Comparison of ENCODE assay signal across 1 cellular context in genomic region chr1:207362962-207363858, GRCh38.
TF ChIP-seq lines count a peak whose summit lies in the region.

No MANE protein-coding gene starts in this region.

TF ChIP-seq in K562, 482 proteins besides CTCF, POLR2A, EP300 and RAD21 (continued from another document and continues in another):
- TF ChIP-seq, protein P1, sequence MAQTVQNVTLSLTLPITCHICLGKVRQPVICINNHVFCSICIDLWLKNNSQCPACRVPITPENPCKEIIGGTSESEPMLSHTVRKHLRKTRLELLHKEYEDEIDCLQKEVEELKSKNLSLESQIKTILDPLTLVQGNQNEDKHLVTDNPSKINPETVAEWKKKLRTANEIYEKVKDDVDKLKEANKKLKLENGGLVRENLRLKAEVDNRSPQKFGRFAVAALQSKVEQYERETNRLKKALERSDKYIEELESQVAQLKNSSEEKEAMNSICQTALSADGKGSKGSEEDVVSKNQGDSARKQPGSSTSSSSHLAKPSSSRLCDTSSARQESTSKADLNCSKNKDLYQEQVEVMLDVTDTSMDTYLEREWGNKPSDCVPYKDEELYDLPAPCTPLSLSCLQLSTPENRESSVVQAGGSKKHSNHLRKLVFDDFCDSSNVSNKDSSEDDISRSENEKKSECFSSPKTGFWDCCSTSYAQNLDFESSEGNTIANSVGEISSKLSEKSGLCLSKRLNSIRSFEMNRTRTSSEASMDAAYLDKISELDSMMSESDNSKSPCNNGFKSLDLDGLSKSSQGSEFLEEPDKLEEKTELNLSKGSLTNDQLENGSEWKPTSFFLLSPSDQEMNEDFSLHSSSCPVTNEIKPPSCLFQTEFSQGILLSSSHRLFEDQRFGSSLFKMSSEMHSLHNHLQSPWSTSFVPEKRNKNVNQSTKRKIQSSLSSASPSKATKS (CRISPR knock-in tag; IDR thresholded peaks at IDR 0.05) = 0 out of 2 replicates have a peak, but pooled peaks have one; percentile 8
- TF ChIP-seq MAFK (IDR thresholded peaks at IDR 0.05; ENCODE audit: low read length) (no peak), PBX2 (CRISPR knock-in tag; IDR thresholded peaks at IDR 0.05; ENCODE audit: low read depth) (no peak), PBX2 (tag; conservative IDR thresholded peaks at IDR 0.05; ENCODE audit: low read depth) (0 out of 2 replicates have a peak, but pooled peaks have one; percentile 21), BRD4 (IDR thresholded peaks at IDR 0.05) (no peak), HCFC1 (IDR thresholded peaks at IDR 0.05; ENCODE audit: low read depth, low read length) (no peak), RNF2 (IDR thresholded peaks at IDR 0.05) (peak; percentile 47; the same call in 1 of the 2 replicates), ZBTB11 (CRISPR knock-in tag; IDR thresholded peaks at IDR 0.05) (no peak), ZFP1 (CRISPR knock-in tag; IDR thresholded peaks at IDR 0.05) (no peak), NCOR1 (IDR thresholded peaks at IDR 0.05) (0 out of 2 replicates have a peak, but pooled peaks have one; percentile 13), BHLHE40 (IDR thresholded peaks at IDR 0.05; ENCODE audit: low read length) (peak; percentile 91), DIDO1 (tag; IDR thresholded peaks at IDR 0.05; ENCODE audit: low read depth) (0 out of 2 replicates have a peak, but pooled peaks have one; percentile 50), HMG20A (CRISPR knock-in tag; conservative IDR thresholded peaks at IDR 0.05) (no peak), SNRNP70 (optimal IDR thresholded peaks at IDR 0.05; ENCODE audit: low read depth, low read length) (no peak), SOX6 (IDR thresholded peaks at IDR 0.05) (peak; percentile 76), CBFA2T2 (conservative IDR thresholded peaks at IDR 0.05) (no peak; the same call in none of the 2 replicates), HDAC8 (tag; IDR thresholded peaks at IDR 0.05) (no peak), SMARCA4 (IDR thresholded peaks at IDR 0.05) (peak; percentile 81), ATF4 (CRISPR knock-in tag; IDR thresholded peaks at IDR 0.05) (peak; percentile 9; the same call in 1 of the 2 replicates), ZNF512 (tag; IDR thresholded peaks at IDR 0.05) (no peak), FOSL1 (tag; conservative IDR thresholded peaks at IDR 0.05) (peak; percentile 97), CTBP1 (IDR thresholded peaks at IDR 0.05; ENCODE audit: borderline replicate concordance) (peak; percentile 73), ZBTB26 (CRISPR knock-in tag; IDR thresholded peaks at IDR 0.05) (0 out of 2 replicates have a peak, but pooled peaks have one; percentile 37), CXXC5 (CRISPR knock-in tag; IDR thresholded peaks at IDR 0.05) (peak; percentile 21; the same call in 1 of the 2 replicates), HEY1 (CRISPR knock-in tag; IDR thresholded peaks at IDR 0.05; ENCODE audit: borderline replicate concordance) (0 out of 2 replicates have a peak, but pooled peaks have one; percentile 10), E2F4 (CRISPR knock-in tag; IDR thresholded peaks at IDR 0.05; ENCODE audit: low read depth) (no peak), ZKSCAN8 (CRISPR knock-in tag; IDR thresholded peaks at IDR 0.05) (peak; percentile 63; the same call in 1 of the 2 replicates)
- TF ChIP-seq, protein P2, sequence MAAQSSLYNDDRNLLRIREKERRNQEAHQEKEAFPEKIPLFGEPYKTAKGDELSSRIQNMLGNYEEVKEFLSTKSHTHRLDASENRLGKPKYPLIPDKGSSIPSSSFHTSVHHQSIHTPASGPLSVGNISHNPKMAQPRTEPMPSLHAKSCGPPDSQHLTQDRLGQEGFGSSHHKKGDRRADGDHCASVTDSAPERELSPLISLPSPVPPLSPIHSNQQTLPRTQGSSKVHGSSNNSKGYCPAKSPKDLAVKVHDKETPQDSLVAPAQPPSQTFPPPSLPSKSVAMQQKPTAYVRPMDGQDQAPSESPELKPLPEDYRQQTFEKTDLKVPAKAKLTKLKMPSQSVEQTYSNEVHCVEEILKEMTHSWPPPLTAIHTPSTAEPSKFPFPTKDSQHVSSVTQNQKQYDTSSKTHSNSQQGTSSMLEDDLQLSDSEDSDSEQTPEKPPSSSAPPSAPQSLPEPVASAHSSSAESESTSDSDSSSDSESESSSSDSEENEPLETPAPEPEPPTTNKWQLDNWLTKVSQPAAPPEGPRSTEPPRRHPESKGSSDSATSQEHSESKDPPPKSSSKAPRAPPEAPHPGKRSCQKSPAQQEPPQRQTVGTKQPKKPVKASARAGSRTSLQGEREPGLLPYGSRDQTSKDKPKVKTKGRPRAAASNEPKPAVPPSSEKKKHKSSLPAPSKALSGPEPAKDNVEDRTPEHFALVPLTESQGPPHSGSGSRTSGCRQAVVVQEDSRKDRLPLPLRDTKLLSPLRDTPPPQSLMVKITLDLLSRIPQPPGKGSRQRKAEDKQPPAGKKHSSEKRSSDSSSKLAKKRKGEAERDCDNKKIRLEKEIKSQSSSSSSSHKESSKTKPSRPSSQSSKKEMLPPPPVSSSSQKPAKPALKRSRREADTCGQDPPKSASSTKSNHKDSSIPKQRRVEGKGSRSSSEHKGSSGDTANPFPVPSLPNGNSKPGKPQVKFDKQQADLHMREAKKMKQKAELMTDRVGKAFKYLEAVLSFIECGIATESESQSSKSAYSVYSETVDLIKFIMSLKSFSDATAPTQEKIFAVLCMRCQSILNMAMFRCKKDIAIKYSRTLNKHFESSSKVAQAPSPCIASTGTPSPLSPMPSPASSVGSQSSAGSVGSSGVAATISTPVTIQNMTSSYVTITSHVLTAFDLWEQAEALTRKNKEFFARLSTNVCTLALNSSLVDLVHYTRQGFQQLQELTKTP (IDR thresholded peaks at IDR 0.05; ENCODE audit: low read depth in 1 of 2, partially characterized antibody in 2 of 2) = peak in 1 of 2 experiments; percentile 49
- TF ChIP-seq, protein P3, sequence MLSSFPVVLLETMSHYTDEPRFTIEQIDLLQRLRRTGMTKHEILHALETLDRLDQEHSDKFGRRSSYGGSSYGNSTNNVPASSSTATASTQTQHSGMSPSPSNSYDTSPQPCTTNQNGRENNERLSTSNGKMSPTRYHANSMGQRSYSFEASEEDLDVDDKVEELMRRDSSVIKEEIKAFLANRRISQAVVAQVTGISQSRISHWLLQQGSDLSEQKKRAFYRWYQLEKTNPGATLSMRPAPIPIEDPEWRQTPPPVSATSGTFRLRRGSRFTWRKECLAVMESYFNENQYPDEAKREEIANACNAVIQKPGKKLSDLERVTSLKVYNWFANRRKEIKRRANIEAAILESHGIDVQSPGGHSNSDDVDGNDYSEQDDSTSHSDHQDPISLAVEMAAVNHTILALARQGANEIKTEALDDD (IDR thresholded peaks at IDR 0.05) = peak; percentile 99
- TF ChIP-seq, protein P4, sequence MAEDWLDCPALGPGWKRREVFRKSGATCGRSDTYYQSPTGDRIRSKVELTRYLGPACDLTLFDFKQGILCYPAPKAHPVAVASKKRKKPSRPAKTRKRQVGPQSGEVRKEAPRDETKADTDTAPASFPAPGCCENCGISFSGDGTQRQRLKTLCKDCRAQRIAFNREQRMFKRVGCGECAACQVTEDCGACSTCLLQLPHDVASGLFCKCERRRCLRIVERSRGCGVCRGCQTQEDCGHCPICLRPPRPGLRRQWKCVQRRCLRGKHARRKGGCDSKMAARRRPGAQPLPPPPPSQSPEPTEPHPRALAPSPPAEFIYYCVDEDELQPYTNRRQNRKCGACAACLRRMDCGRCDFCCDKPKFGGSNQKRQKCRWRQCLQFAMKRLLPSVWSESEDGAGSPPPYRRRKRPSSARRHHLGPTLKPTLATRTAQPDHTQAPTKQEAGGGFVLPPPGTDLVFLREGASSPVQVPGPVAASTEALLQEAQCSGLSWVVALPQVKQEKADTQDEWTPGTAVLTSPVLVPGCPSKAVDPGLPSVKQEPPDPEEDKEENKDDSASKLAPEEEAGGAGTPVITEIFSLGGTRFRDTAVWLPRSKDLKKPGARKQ (CRISPR knock-in tag; IDR thresholded peaks at IDR 0.05) = 0 out of 2 replicates have a peak, but pooled peaks have one; percentile 22
- TF ChIP-seq, protein P5, sequence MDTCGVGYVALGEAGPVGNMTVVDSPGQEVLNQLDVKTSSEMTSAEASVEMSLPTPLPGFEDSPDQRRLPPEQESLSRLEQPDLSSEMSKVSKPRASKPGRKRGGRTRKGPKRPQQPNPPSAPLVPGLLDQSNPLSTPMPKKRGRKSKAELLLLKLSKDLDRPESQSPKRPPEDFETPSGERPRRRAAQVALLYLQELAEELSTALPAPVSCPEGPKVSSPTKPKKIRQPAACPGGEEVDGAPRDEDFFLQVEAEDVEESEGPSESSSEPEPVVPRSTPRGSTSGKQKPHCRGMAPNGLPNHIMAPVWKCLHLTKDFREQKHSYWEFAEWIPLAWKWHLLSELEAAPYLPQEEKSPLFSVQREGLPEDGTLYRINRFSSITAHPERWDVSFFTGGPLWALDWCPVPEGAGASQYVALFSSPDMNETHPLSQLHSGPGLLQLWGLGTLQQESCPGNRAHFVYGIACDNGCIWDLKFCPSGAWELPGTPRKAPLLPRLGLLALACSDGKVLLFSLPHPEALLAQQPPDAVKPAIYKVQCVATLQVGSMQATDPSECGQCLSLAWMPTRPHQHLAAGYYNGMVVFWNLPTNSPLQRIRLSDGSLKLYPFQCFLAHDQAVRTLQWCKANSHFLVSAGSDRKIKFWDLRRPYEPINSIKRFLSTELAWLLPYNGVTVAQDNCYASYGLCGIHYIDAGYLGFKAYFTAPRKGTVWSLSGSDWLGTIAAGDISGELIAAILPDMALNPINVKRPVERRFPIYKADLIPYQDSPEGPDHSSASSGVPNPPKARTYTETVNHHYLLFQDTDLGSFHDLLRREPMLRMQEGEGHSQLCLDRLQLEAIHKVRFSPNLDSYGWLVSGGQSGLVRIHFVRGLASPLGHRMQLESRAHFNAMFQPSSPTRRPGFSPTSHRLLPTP (IDR thresholded peaks at IDR 0.05; ENCODE audit: borderline replicate concordance, extremely low read depth, insufficient read length) = no peak
